8 cellular contexts compared by ENCODE assay signal in the genomic region with DNA sequence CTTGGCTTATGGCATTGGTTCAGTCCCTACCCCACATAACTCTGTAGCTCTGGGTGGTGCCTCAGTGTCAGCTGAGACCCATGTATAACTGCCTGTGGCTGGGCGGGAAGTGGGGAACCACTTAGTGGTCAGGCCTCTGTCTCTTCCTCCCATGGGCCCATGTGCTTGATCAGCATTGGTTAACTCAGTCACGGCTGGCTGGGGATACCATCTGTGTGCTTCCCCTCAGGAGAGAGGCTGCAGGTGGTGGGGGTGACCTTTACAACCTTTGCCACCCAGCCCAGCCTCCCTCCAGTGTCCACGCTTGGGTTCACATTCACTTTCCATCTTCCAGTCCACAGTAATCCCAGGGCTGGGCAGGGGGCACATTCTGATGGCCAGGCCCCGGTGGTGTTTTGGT. TPM values are rescaled to one million over a fixed set of nuclear protein-coding genes. Genes with fewer than 3 reads are reported as not detected.
DNase-seq lines count a peak whose midpoint lies in the region; ATAC-seq and TF ChIP-seq lines count a peak whose summit lies in the region.

No MANE protein-coding gene starts in this region.

- no peaks in the 10 kb centered on the region for H3K9me3 Mint-ChIP-seq in natural killer cell treated with Interleukin-12 subunit alpha and Interleukin-12 subunit beta and Interleukin-15 and Interleukin-18, amount 100 ng/mL, for 72 hours
- H3K9me3 Mint-ChIP-seq in osteocyte (ENCODE audit: unreplicated experiment): no peaks in the 10 kb centered on the region

- H3K27ac Mint-ChIP-seq in natural killer cell treated with Interleukin-12 subunit alpha and Interleukin-12 subunit beta and Interleukin-15 and Interleukin-18, amount 100 ng/mL, for 72 hours: peak overlapping the region; percentile 95
- H3K27ac Mint-ChIP-seq in osteocyte (ENCODE audit: unreplicated experiment): no peak overlapping the region

- peak; percentile 69 for ATAC-seq in HG03159 (IDR thresholded peaks at IDR 0.05; ENCODE audit: unreplicated experiment)
- ATAC-seq in activated CD4-positive, CD25-positive, alpha-beta regulatory T cell treated with anti-CD3 and anti-CD28 coated beads, Interleukin-2, amount 50 U/mL, for 24 hours: peak; percentile 72 to 80
- ATAC-seq in natural killer cell treated with Interleukin-12 subunit alpha and Interleukin-12 subunit beta and Interleukin-15 and Interleukin-18, amount 100 ng/mL, for 72 hours: peak; percentile 80 to 87

- H3K4me1 Mint-ChIP-seq in natural killer cell treated with Interleukin-12 subunit alpha and Interleukin-12 subunit beta and Interleukin-15 and Interleukin-18, amount 100 ng/mL, for 72 hours (ENCODE audit: low read depth in 2 of 2): peaks cover 75 to 83% of the 10 kb centered on the region in 2 donors
- H3K4me1 Mint-ChIP-seq in osteocyte (ENCODE audit: unreplicated experiment): peaks cover 3% of the 10 kb centered on the region

- no peak for TF ChIP-seq CTCF in osteocyte (IDR thresholded peaks at IDR 0.05)

- peak; percentile 54 for DNase-seq in activated CD4-positive, alpha-beta T cell treated with anti-CD3 and anti-CD28 coated beads for 48 hours
- no peak for DNase-seq in activated CD4-positive, alpha-beta T cell treated with anti-CD3 and anti-CD28 coated beads, Interleukin-2, amount 50 U/mL, for 4 hours
- peak; percentile 89 for DNase-seq in natural killer cell treated with Interleukin-12 subunit alpha and Interleukin-12 subunit beta and Interleukin-15 and Interleukin-18, amount 100 ng/mL, for 72 hours (ENCODE audit: low spot score)
- DNase-seq in osteocyte (ENCODE audit: extremely low spot score, unreplicated experiment) (no peak), Ammon's horn (ENCODE audit: low spot score) (no peak), HUDEP-2 (lab: John Stamatoyannopoulos, UW; ENCODE audit: unreplicated experiment in 76 of 76) (no peak)

- peaks cover 16% of the 10 kb centered on the region for H3K36me3 Mint-ChIP-seq in natural killer cell treated with Interleukin-12 subunit alpha and Interleukin-12 subunit beta and Interleukin-15 and Interleukin-18, amount 100 ng/mL, for 72 hours
- H3K36me3 Mint-ChIP-seq in osteocyte (ENCODE audit: unreplicated experiment): peaks cover 32% of the 10 kb centered on the region

- peak overlapping the region; percentile 90 for H3K4me3 Mint-ChIP-seq in natural killer cell treated with Interleukin-12 subunit alpha and Interleukin-12 subunit beta and Interleukin-15 and Interleukin-18, amount 100 ng/mL, for 72 hours
- H3K4me3 Mint-ChIP-seq in osteocyte (ENCODE audit: unreplicated experiment): no peak overlapping the region

- no peaks in the 10 kb centered on the region for H3K27me3 Mint-ChIP-seq in natural killer cell treated with Interleukin-12 subunit alpha and Interleukin-12 subunit beta and Interleukin-15 and Interleukin-18, amount 100 ng/mL, for 72 hours
- H3K27me3 Mint-ChIP-seq in osteocyte (ENCODE audit: unreplicated experiment): no peaks in the 10 kb centered on the region

RNA-seq across cellular contexts. Expression of a gene that starts 10.3 kb away (rescaled TPM):
- 100 to 1,000 TPM in 1 of 2 donors, 10 to 100 TPM in 1; 91.9 to 131 TPM for total RNA-seq in natural killer cell treated with Interleukin-12 subunit alpha and Interleukin-12 subunit beta and Interleukin-15 and Interleukin-18, amount 100 ng/mL, for 72 hours
- total RNA-seq in osteocyte: 42.0 and 42.3 TPM in 2 replicates

RNA-seq across cellular contexts. Expression of a gene that starts 51.8 kb away (rescaled TPM):
- 10 to 100 TPM; 23.3 to 43.5 TPM for total RNA-seq in natural killer cell treated with Interleukin-12 subunit alpha and Interleukin-12 subunit beta and Interleukin-15 and Interleukin-18, amount 100 ng/mL, for 72 hours
- total RNA-seq in osteocyte: 13.6 and 17.2 TPM in 2 replicates

RNA-seq across cellular contexts. Expression of a gene that starts 51.8 kb away (rescaled TPM):
- 10 to 100 TPM; 16.2 to 20.1 TPM for total RNA-seq in natural killer cell treated with Interleukin-12 subunit alpha and Interleukin-12 subunit beta and Interleukin-15 and Interleukin-18, amount 100 ng/mL, for 72 hours
- total RNA-seq in osteocyte: 7.5 and 8.8 TPM in 2 replicates

RNA-seq across cellular contexts. Expression of a gene that starts 59.1 kb away (rescaled TPM):
- total RNA-seq in natural killer cell treated with Interleukin-12 subunit alpha and Interleukin-12 subunit beta and Interleukin-15 and Interleukin-18, amount 100 ng/mL, for 72 hours: not detected
- not detected in 2 replicates for total RNA-seq in osteocyte

Comparison
In these comparisons a context has a peak if more than half of its experiments do, and no peak if none do; other contexts are left out.
1. DNase-seq: peak in activated CD4-positive, alpha-beta T cell treated with anti-CD3 and anti-CD28 coated beads for 48 hours (single experiment) and natural killer cell treated with Interleukin-12 subunit alpha and Interleukin-12 subunit beta and Interleukin-15 and Interleukin-18, amount 100 ng/mL, for 72 hours (single experiment); none in activated CD4-positive, alpha-beta T cell treated with anti-CD3 and anti-CD28 coated beads, Interleukin-2, amount 50 U/mL, for 4 hours (0 of 2), osteocyte (single experiment), Ammon's horn (single experiment) and HUDEP-2 (0 of 76).
2. Peak in every context shown above with its lines, with median percentiles within 50 percentile points of each other: ATAC-seq.